ENCODE assay signal across 8 cellular contexts in genomic region chr1:206203364-206204158, GRCh38. TPM values are rescaled to one million over a fixed set of nuclear protein-coding genes. Genes with fewer than 3 reads are reported as not detected.
DNase-seq lines count a peak whose midpoint lies in the region; ATAC-seq and TF ChIP-seq lines count a peak whose summit lies in the region.
"Not testable (repeated sequence)": the region's sequence is repeated elsewhere in the genome, so short reads cannot be mapped to it uniquely, and the experiment has no call there.

Gene SRGAP2, plus strand, starts transcription at chr1:206203541. Its CDS starts 2,430 bp downstream, at chr1:206205971.

- TF ChIP-seq POLR2A in gastroesophageal sphincter (IDR thresholded peaks at IDR 0.05): not testable (repeated sequence)

- not testable (repeated sequence) for TF ChIP-seq CTCF in DOHH2 (IDR thresholded peaks at IDR 0.05; ENCODE audit: low read depth, low read length, poor library complexity, severe bottlenecking); gastroesophageal sphincter (IDR thresholded peaks at IDR 0.05); neural crest cell (conservative IDR thresholded peaks at IDR 0.05)

- not testable (repeated sequence) for H3K27me3 Mint-ChIP-seq in T-helper 17 cell; activated naive CD8-positive, alpha-beta T cell; neural crest cell (ENCODE audit: low read depth)

- H3K27me3 ChIP-seq in DOHH2 (ENCODE audit: control insufficient read depth, low read length); gastroesophageal sphincter: not testable (repeated sequence)

- WGBS in gastroesophageal sphincter (ENCODE audit: low coverage in 1 of 2), 2 donors: 0% methylated on average over 9 of the region's 63 CpGs; no CpG with 5 or more reads in 1 of the 2 donors

- H3K36me3 Mint-ChIP-seq in T-helper 17 cell (ENCODE audit: low read depth); activated naive CD8-positive, alpha-beta T cell; neural crest cell (ENCODE audit: low read depth); stimulated activated effector memory CD8-positive, alpha-beta T cell treated with anti-CD3 and anti-CD28 coated beads, Interleukin-12 subunit alpha, Interleukin-12 subunit beta, amount 100 ng/mL, for 72 hours: not testable (repeated sequence)

- H3K27ac Mint-ChIP-seq in T-helper 17 cell: peak within 1 kb of the TSS; percentile 63
- not testable (repeated sequence) for H3K27ac Mint-ChIP-seq in activated naive CD8-positive, alpha-beta T cell; neural crest cell (ENCODE audit: unreplicated experiment)
- peak within 1 kb of the TSS; percentile 24 for H3K27ac Mint-ChIP-seq in stimulated activated effector memory CD8-positive, alpha-beta T cell treated with anti-CD3 and anti-CD28 coated beads, Interleukin-12 subunit alpha, Interleukin-12 subunit beta, amount 100 ng/mL, for 72 hours

- H3K9me3 ChIP-seq in DOHH2 (ENCODE audit: control insufficient read depth, insufficient read depth, low read length); T-helper 17 cell (ENCODE audit: control insufficient read depth, low read length, poor library complexity, severe bottlenecking); gastroesophageal sphincter: not testable (repeated sequence)

- H3K4me2 ChIP-seq in DOHH2 (ENCODE audit: low read length): peak within 1 kb of the TSS; percentile 27; the same call in 1 of the 2 replicates

- H3K4me1 Mint-ChIP-seq in T-helper 17 cell; activated naive CD8-positive, alpha-beta T cell (ENCODE audit: low read depth); neural crest cell; stimulated activated effector memory CD8-positive, alpha-beta T cell treated with anti-CD3 and anti-CD28 coated beads, Interleukin-12 subunit alpha, Interleukin-12 subunit beta, amount 100 ng/mL, for 72 hours: not testable (repeated sequence)

- not testable (repeated sequence) for TF ChIP-seq EP300 in gastroesophageal sphincter (IDR thresholded peaks at IDR 0.05)

- not testable (repeated sequence) for H3K9me2 ChIP-seq in DOHH2 (replicated peaks; ENCODE audit: control insufficient read depth, low read length)

- H3K4me3 Mint-ChIP-seq in T-helper 17 cell (peak within 1 kb of the TSS; percentile 88), neural crest cell (peak within 1 kb of the TSS; percentile 88)
- H3K4me3 Mint-ChIP-seq in activated naive CD8-positive, alpha-beta T cell: peak within 1 kb of the TSS; percentile 69
- peak within 1 kb of the TSS; percentile 65 for H3K4me3 Mint-ChIP-seq in stimulated activated effector memory CD8-positive, alpha-beta T cell treated with anti-CD3 and anti-CD28 coated beads, Interleukin-12 subunit alpha, Interleukin-12 subunit beta, amount 100 ng/mL, for 72 hours

- H3K9me3 Mint-ChIP-seq in activated naive CD8-positive, alpha-beta T cell (ENCODE audit: low read depth); neural crest cell; stimulated activated effector memory CD8-positive, alpha-beta T cell treated with anti-CD3 and anti-CD28 coated beads, Interleukin-12 subunit alpha, Interleukin-12 subunit beta, amount 100 ng/mL, for 72 hours: not testable (repeated sequence)

- not testable (repeated sequence) for H3K4me1 ChIP-seq in DOHH2 (ENCODE audit: control insufficient read depth, low read length); gastroesophageal sphincter

- not testable (repeated sequence) for H4K20me1 ChIP-seq in DOHH2 (ENCODE audit: control insufficient read depth, insufficient read depth, low read depth, low read length)

- H3K4me3 ChIP-seq in DOHH2 (ENCODE audit: low read length) (peak within 1 kb of the TSS; percentile 66), gastroesophageal sphincter (peak within 1 kb of the TSS; percentile 59 to 71)

- not testable (repeated sequence) for H3K27ac ChIP-seq in DOHH2 (ENCODE audit: low read depth, low read length)
- peak within 1 kb of the TSS; percentile 87 to 91 (median 89) for H3K27ac ChIP-seq in gastroesophageal sphincter

- H3F3A ChIP-seq in DOHH2 (ENCODE audit: control insufficient read depth, insufficient read depth): not testable (repeated sequence)

- DNase-seq in NCI-H146 (lab: John Stamatoyannopoulos, UW): peak; percentile 22
- peak; percentile 8 to 54 (median 27) for DNase-seq in T-helper 17 cell
- DNase-seq in neural crest cell (ENCODE audit: low read depth, low spot score): peak; percentile 61
- DNase-seq in stimulated activated effector memory CD8-positive, alpha-beta T cell treated with anti-CD3 and anti-CD28 coated beads, Interleukin-12 subunit alpha, Interleukin-12 subunit beta, amount 100 ng/mL, for 72 hours (ENCODE audit: low spot score in 2 of 2): peak; percentile 34 to 88

- H3K36me3 ChIP-seq in DOHH2 (ENCODE audit: control insufficient read depth, low read length); gastroesophageal sphincter: not testable (repeated sequence)

- ATAC-seq in HG02678 (IDR thresholded peaks at IDR 0.05; ENCODE audit: unreplicated experiment) (peak; percentile 2), gastroesophageal sphincter (peak; percentile 59)
- ATAC-seq in T-helper 17 cell: not testable (repeated sequence)
- ATAC-seq in stimulated activated effector memory CD8-positive, alpha-beta T cell treated with anti-CD3 and anti-CD28 coated beads, Interleukin-12 subunit alpha, Interleukin-12 subunit beta, amount 100 ng/mL, for 72 hours: peak; percentile 11

- not testable (repeated sequence) for H3K79me2 ChIP-seq in DOHH2 (ENCODE audit: control insufficient read depth, low read length)

RNA-seq across cellular contexts. Expression of gene SRGAP2, which starts in this region (rescaled TPM):
- total RNA-seq in T-helper 17 cell (10 to 100 TPM; 33.5 to 35.1 TPM), gastroesophageal sphincter (10 to 100 TPM; 19.1 to 55.8 (median 43.5) TPM), neural crest cell (117 and 126 TPM in 2 replicates)
